In genomic region chr11:563812-564578, GRCh38 we compare ENCODE assay signal across 18 cellular contexts. TPM values are rescaled to one million over a fixed set of nuclear protein-coding genes. Genes with fewer than 3 reads are reported as not detected.
DNase-seq lines count a peak whose midpoint lies in the region; ATAC-seq, FAIRE-seq and TF ChIP-seq lines count a peak whose summit lies in the region.
"Had no signal": no experiment of that assay in that cellular context is flagged by ENCODE, and none has a peak within 500 bp of the region (broad histone marks: within the 10 kb centered on the region; RNA-seq: fewer than 3 reads in every experiment).

No MANE protein-coding gene starts in this region.

- peaks cover 15% of the 10 kb centered on the region for H3K79me2 ChIP-seq in HCT116 (ENCODE audit: insufficient read depth, low read length)

- H3K9me3 ChIP-seq in BLaER1 (no peaks in the 10 kb centered on the region), HCT116 (ENCODE audit: control insufficient read depth in 1 of 2, insufficient read depth in 1 of 2, low read depth in 1 of 2, low read length in 2 of 2) (no peaks in the 10 kb centered on the region), body of pancreas (no peaks in the 10 kb centered on the region)
- H3K9me3 ChIP-seq: heart right ventricle, neutrophil, right atrium auricular region had no signal

- peaks cover 73% of the 10 kb centered on the region for H3K4me1 ChIP-seq in BLaER1
- H3K4me1 ChIP-seq in HCT116 (ENCODE audit: control insufficient read depth in 1 of 2, insufficient read depth in 2 of 2, low read length in 2 of 2): peaks cover 20 to 62% of the 10 kb centered on the region in 2 experiments
- H3K4me1 ChIP-seq in body of pancreas: peaks cover 54% of the 10 kb centered on the region

- H3K4me1 Mint-ChIP-seq in neural crest cell: peaks cover 5% of the 10 kb centered on the region
- H3K4me1 Mint-ChIP-seq in activated T-helper 2 cell treated with anti-CD3 and anti-CD28 coated beads, Interferon-gamma antibody, Interleukin-2, Interleukin-4, amounts not matched to agents 10 μg/mL and 5 μg/mL and 100 μg/mL, durations not matched to agents 14 hours and 24 hours and 36 hours (ENCODE audit: low read depth): peaks cover 6% of the 10 kb centered on the region

- no TSS peak for BruUV-seq in HCT116 (replicated peaks; lab: Mats Ljungman, UMichigan)

- H3K4me3 Mint-ChIP-seq in neural crest cell: peak overlapping the region; percentile 67
- no peak overlapping the region for H3K4me3 Mint-ChIP-seq in activated T-helper 2 cell treated with anti-CD3 and anti-CD28 coated beads, Interferon-gamma antibody, Interleukin-2, Interleukin-4, amounts not matched to agents 10 μg/mL and 5 μg/mL and 100 μg/mL, durations not matched to agents 14 hours and 24 hours and 36 hours (ENCODE audit: low read depth)

- no peak overlapping the region for H3K27ac Mint-ChIP-seq in neural crest cell (ENCODE audit: unreplicated experiment)
- no peak overlapping the region for H3K27ac Mint-ChIP-seq in activated T-helper 2 cell treated with anti-CD3 and anti-CD28 coated beads, Interferon-gamma antibody, Interleukin-2, Interleukin-4, amounts not matched to agents 10 μg/mL and 5 μg/mL and 100 μg/mL, durations not matched to agents 14 hours and 24 hours and 36 hours
- H3K27ac Mint-ChIP-seq: activated naive CD8-positive, alpha-beta T cell treated with anti-CD3 and anti-CD28 coated beads for 36 hours had no signal

- H4K20me1 ChIP-seq in BLaER1 (peaks cover 66% of the 10 kb centered on the region), HCT116 (ENCODE audit: insufficient read depth) (no peaks in the 10 kb centered on the region)

- no peaks in the 10 kb centered on the region for H3K9me3 Mint-ChIP-seq in neural crest cell
- no peaks in the 10 kb centered on the region for H3K9me3 Mint-ChIP-seq in activated T-helper 2 cell treated with anti-CD3 and anti-CD28 coated beads, Interferon-gamma antibody, Interleukin-2, Interleukin-4, amounts not matched to agents 10 μg/mL and 5 μg/mL and 100 μg/mL, durations not matched to agents 14 hours and 24 hours and 36 hours
- H3K9me3 Mint-ChIP-seq: activated naive CD8-positive, alpha-beta T cell treated with anti-CD3 and anti-CD28 coated beads for 36 hours had no signal

- H3K27me3 ChIP-seq in BLaER1 (peaks cover 5% of the 10 kb centered on the region), HCT116 (ENCODE audit: insufficient read depth, low read length) (no peaks in the 10 kb centered on the region), bronchial epithelial cell (ENCODE audit: control insufficient read depth, insufficient read depth, low read length) (no peaks in the 10 kb centered on the region), body of pancreas (no peaks in the 10 kb centered on the region)
- H3K27me3 ChIP-seq: right atrium auricular region had no signal

- TF ChIP-seq CTCF in HCT116 (IDR thresholded peaks at IDR 0.05 in 2 of 3, conservative IDR thresholded peaks at IDR 0.05 in 1 of 3; ENCODE audit: borderline replicate concordance in 1 of 3, insufficient read depth in 1 of 3, low read depth in 2 of 3, low read length in 2 of 3): no peak
- no peak for TF ChIP-seq CTCF in bronchial epithelial cell (IDR thresholded peaks at IDR 0.05; ENCODE audit: insufficient read depth, low read length, severe bottlenecking)
- TF ChIP-seq CTCF in neural crest cell (conservative IDR thresholded peaks at IDR 0.05): no peak
- TF ChIP-seq CTCF in body of pancreas (IDR thresholded peaks at IDR 0.05): no peak

- H3K27me3 Mint-ChIP-seq in neural crest cell (ENCODE audit: low read depth): peaks cover 14% of the 10 kb centered on the region
- peaks cover 1% of the 10 kb centered on the region for H3K27me3 Mint-ChIP-seq in activated T-helper 2 cell treated with anti-CD3 and anti-CD28 coated beads, Interferon-gamma antibody, Interleukin-2, Interleukin-4, amounts not matched to agents 10 μg/mL and 5 μg/mL and 100 μg/mL, durations not matched to agents 14 hours and 24 hours and 36 hours (ENCODE audit: low read depth)
- H3K27me3 Mint-ChIP-seq: activated naive CD8-positive, alpha-beta T cell treated with anti-CD3 and anti-CD28 coated beads for 36 hours had no signal

- H3K36me3 Mint-ChIP-seq in neural crest cell (ENCODE audit: low read depth): no peaks in the 10 kb centered on the region
- H3K36me3 Mint-ChIP-seq in activated T-helper 2 cell treated with anti-CD3 and anti-CD28 coated beads, Interferon-gamma antibody, Interleukin-2, Interleukin-4, amounts not matched to agents 10 μg/mL and 5 μg/mL and 100 μg/mL, durations not matched to agents 14 hours and 24 hours and 36 hours (ENCODE audit: low read depth): peaks cover 27% of the 10 kb centered on the region

- H3K36me3 ChIP-seq in BLaER1: peaks cover 36% of the 10 kb centered on the region
- H3K36me3 ChIP-seq in HCT116 (ENCODE audit: control insufficient read depth in 1 of 2, insufficient read depth in 2 of 2, low read length in 2 of 2): 0 out of 4 replicates have a peak, but pooled peaks cover 0 to 3% of the 10 kb centered on the region in 2 experiments
- H3K36me3 ChIP-seq in bronchial epithelial cell (ENCODE audit: control insufficient read depth, insufficient read depth, low read length): peaks cover 26% of the 10 kb centered on the region
- H3K36me3 ChIP-seq in body of pancreas (replicated peaks in 1 of 2; ENCODE audit: insufficient read depth in 1 of 2, low read depth in 2 of 2): no peaks in the 10 kb centered on the region
- H3K36me3 ChIP-seq: right atrium auricular region had no signal

- H3K9ac ChIP-seq in BLaER1: no peak overlapping the region
- H3K9ac ChIP-seq in HCT116 (ENCODE audit: low read length): no peak overlapping the region

- TF ChIP-seq POLR2A in HCT116 (IDR thresholded peaks at IDR 0.05; ENCODE audit: borderline replicate concordance, extremely low read depth, insufficient read depth, insufficient read length) (no peak), body of pancreas (IDR thresholded peaks at IDR 0.05) (no peak)

- H3K4me3 ChIP-seq in BLaER1: no peak overlapping the region
- H3K4me3 ChIP-seq in HCT116 (replicated peaks in 1 of 2; ENCODE audit: low read depth in 1 of 2, low read length in 2 of 2): no peak overlapping the region
- H3K4me3 ChIP-seq in bronchial epithelial cell (ENCODE audit: low read depth, low read length): no peak overlapping the region
- no peak overlapping the region for H3K4me3 ChIP-seq in body of pancreas
- H3K4me3 ChIP-seq: dorsolateral prefrontal cortex, heart right ventricle, right atrium auricular region had no signal

- 83% methylated on average over 9 to 12 of the region's 12 CpGs for WGBS in body of pancreas, 2 donors

- no peak for TF ChIP-seq RAD21 in HCT116 (IDR thresholded peaks at IDR 0.05; ENCODE audit: low read depth)

- H2AFZ ChIP-seq in HCT116 (ENCODE audit: low read depth, low read length, poor library complexity, severe bottlenecking): no peak overlapping the region

- POLR2A ChIA-PET in HCT116 (lab: Charles Lee): interaction anchor here (2.1 kb wide), 1 partner anchor 12 kb away, joined by 8 read pairs; the partner anchor contains the start of gene PHRF1

- RAD21 ChIA-PET in HCT116 (lab: Charles Lee; ENCODE audit: low non-redundant PET in 1 of 2, low total read pairs in 2 of 2, uncharacterized antibody in 2 of 2, unreplicated experiment in 2 of 2): no interaction called here

- H3K4me2 ChIP-seq in BLaER1: peak overlapping the region; percentile 7; the same call in 1 of the 2 replicates
- H3K4me2 ChIP-seq in HCT116 (ENCODE audit: low read length): peak overlapping the region; percentile 25; the same call in 1 of the 2 replicates

- intact Hi-C loops in HCT116 (cut with micrococcal nuclease): no loop called here
- intact Hi-C loops in activated T-helper 2 cell treated with anti-CD3 and anti-CD28 coated beads, Interferon-gamma antibody, Interleukin-2, Interleukin-4, amounts not matched to agents 10 μg/mL and 5 μg/mL and 100 μg/mL, durations not matched to agents 14 hours and 24 hours and 36 hours (cut with micrococcal nuclease): no loop called here
- intact Hi-C loops in body of pancreas (cut with DNase I): no loop called here

- no peak for DNase-seq in HCT116 (ENCODE audit: low read depth, low spot score)
- DNase-seq in bronchial epithelial cell (ENCODE audit: low read depth): peak; percentile 56
- no peak for DNase-seq in neural crest cell (ENCODE audit: low read depth, low spot score)
- no peak for DNase-seq in activated T-helper 2 cell treated with anti-CD3 and anti-CD28 coated beads, Interferon-gamma antibody, Interleukin-2, Interleukin-4, amounts not matched to agents 10 μg/mL and 5 μg/mL and 100 μg/mL, durations not matched to agents 14 hours and 24 hours and 36 hours (ENCODE audit: low spot score)
- DNase-seq in RPMI8226: no peak
- no peak for DNase-seq in AG08396 (ENCODE audit: low spot score)
- no peak for DNase-seq in body of pancreas
- DNase-seq: activated naive CD8-positive, alpha-beta T cell treated with anti-CD3 and anti-CD28 coated beads for 36 hours; AML-193; dorsolateral prefrontal cortex; heart right ventricle; NCI-H2107; NCI-H526 had no signal

- no peak for FAIRE-seq in bronchial epithelial cell (lab: Jason Lieb, UNC)
- FAIRE-seq: TTC549 had no signal

- CTCF ChIA-PET in HCT116 (lab: Charles Lee): interaction anchor here (0.9 kb wide), 1 partner anchor 17 kb away, joined by 4 read pairs; no protein-coding TSS in a partner anchor

- H3K9me2 ChIP-seq in HCT116 (ENCODE audit: insufficient read depth): no peaks in the 10 kb centered on the region

- ATAC-seq in HCT116 (no peak), body of pancreas (no peak)
- ATAC-seq: heart right ventricle, Panc1 had no signal

- H3K27ac ChIP-seq in BLaER1 (no peak overlapping the region), HCT116 (ENCODE audit: low read depth, low read length) (no peak overlapping the region; the same call in 1 of the 2 replicates), body of pancreas (no peak overlapping the region)
- H3K27ac ChIP-seq: dorsolateral prefrontal cortex, heart right ventricle, neutrophil, right atrium auricular region had no signal

RNA-seq across cellular contexts. Expression of gene RASSF7, which starts 3.2 kb away (rescaled TPM):
- total RNA-seq in HCT116 (2021; ENCODE audit: unreplicated experiment) (35.9 TPM), bronchial epithelial cell (44.4 and 45.5 TPM in 2 replicates), neural crest cell (7.3 and 7.4 TPM in 2 replicates), body of pancreas (100 to 1,000 TPM in 1 of 2 donors, 10 to 100 TPM in 1; 49.5 to 134 TPM)
- 43.6 and 64.9 TPM in 2 replicates for polyA plus RNA-seq in HCT116 (2012)
- 19.6 and 20.3 TPM in 2 replicates for total RNA-seq in activated T-helper 2 cell treated with anti-CD3 and anti-CD28 coated beads, Interferon-gamma antibody, Interleukin-2, Interleukin-4, amounts not matched to agents 10 μg/mL and 5 μg/mL and 100 μg/mL, durations not matched to agents 14 hours and 24 hours and 36 hours

RNA-seq across cellular contexts. Expression of gene LMNTD2, which starts 3.5 kb away (rescaled TPM):
- 9.5 TPM for total RNA-seq in HCT116 (2021; ENCODE audit: unreplicated experiment)
- 7.1 and 7.6 TPM in 2 replicates for polyA plus RNA-seq in HCT116 (2012)
- 0.90 and 1.1 TPM in 2 replicates for total RNA-seq in bronchial epithelial cell
- total RNA-seq in neural crest cell: 1.8 and 2.2 TPM in 2 replicates
- total RNA-seq in activated T-helper 2 cell treated with anti-CD3 and anti-CD28 coated beads, Interferon-gamma antibody, Interleukin-2, Interleukin-4, amounts not matched to agents 10 μg/mL and 5 μg/mL and 100 μg/mL, durations not matched to agents 14 hours and 24 hours and 36 hours: 1.1 and 1.3 TPM in 2 replicates
- 10 to 100 TPM in 1 of 2 donors, 1 to 10 TPM in 1; 6.0 to 12.9 TPM for total RNA-seq in body of pancreas

RNA-seq across cellular contexts. Expression of gene PHRF1, which starts 12.3 kb away (rescaled TPM):
- total RNA-seq in HCT116 (2021; ENCODE audit: unreplicated experiment) (45.5 TPM), bronchial epithelial cell (21.1 and 26.1 TPM in 2 replicates), neural crest cell (52.3 TPM in 2 replicates), body of pancreas (10 to 100 TPM; 18.2 to 34.3 TPM)
- 20.3 TPM in 2 replicates for polyA plus RNA-seq in HCT116 (2012)
- total RNA-seq in activated T-helper 2 cell treated with anti-CD3 and anti-CD28 coated beads, Interferon-gamma antibody, Interleukin-2, Interleukin-4, amounts not matched to agents 10 μg/mL and 5 μg/mL and 100 μg/mL, durations not matched to agents 14 hours and 24 hours and 36 hours: 53.7 and 54.0 TPM in 2 replicates

RNA-seq across cellular contexts. Expression of gene LRRC56, which starts 26.7 kb away (rescaled TPM):
- total RNA-seq in HCT116 (2021; ENCODE audit: unreplicated experiment): 9.1 TPM
- polyA plus RNA-seq in HCT116 (2012): 6.3 and 6.5 TPM in 2 replicates
- total RNA-seq in bronchial epithelial cell: 0.26 and 0.38 TPM in 2 replicates
- total RNA-seq in neural crest cell: 2.1 and 2.4 TPM in 2 replicates
- 1.3 and 2.2 TPM in 2 replicates for total RNA-seq in activated T-helper 2 cell treated with anti-CD3 and anti-CD28 coated beads, Interferon-gamma antibody, Interleukin-2, Interleukin-4, amounts not matched to agents 10 μg/mL and 5 μg/mL and 100 μg/mL, durations not matched to agents 14 hours and 24 hours and 36 hours
- 1 to 10 TPM; 1.6 to 2.3 TPM for total RNA-seq in body of pancreas

RNA-seq across cellular contexts. Expression of gene HRAS, which starts 28.6 kb away (rescaled TPM):
- total RNA-seq in HCT116 (2021; ENCODE audit: unreplicated experiment) (104 TPM), bronchial epithelial cell (150 and 199 TPM in 2 replicates), neural crest cell (90.6 and 93.5 TPM in 2 replicates), body of pancreas (10 to 100 TPM; 13.0 to 15.8 TPM)
- polyA plus RNA-seq in HCT116 (2012): 118 and 126 TPM in 2 replicates
- 70.5 and 71.5 TPM in 2 replicates for total RNA-seq in activated T-helper 2 cell treated with anti-CD3 and anti-CD28 coated beads, Interferon-gamma antibody, Interleukin-2, Interleukin-4, amounts not matched to agents 10 μg/mL and 5 μg/mL and 100 μg/mL, durations not matched to agents 14 hours and 24 hours and 36 hours
